In the genomic region with DNA sequence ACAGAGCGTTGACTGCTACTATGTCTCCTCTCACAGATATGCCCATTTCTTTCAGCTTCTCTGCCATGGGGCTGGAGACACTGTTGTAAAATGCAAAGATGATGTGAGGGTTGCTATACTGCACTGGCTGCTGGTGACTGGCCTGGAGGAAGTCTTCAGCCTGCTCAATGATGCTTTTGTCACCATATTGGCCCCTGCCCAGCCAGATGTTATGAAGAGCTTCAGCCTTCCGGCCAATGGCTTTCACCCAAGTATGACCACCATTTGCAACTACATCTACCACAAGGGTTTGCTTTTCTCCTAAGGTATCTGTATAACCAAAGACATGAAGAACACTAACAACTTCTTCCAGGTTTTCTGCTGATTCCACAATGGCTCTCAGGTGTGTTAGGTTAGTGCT, we compare ENCODE assay signal across 11 cellular contexts. TPM values are rescaled to one million over a fixed set of nuclear protein-coding genes. Genes with fewer than 3 reads are reported as not detected.
DNase-seq lines count a peak whose midpoint lies in the region; ATAC-seq and TF ChIP-seq lines count a peak whose summit lies in the region.
"Had no signal": no experiment of that assay in that cellular context is flagged by ENCODE, and none has a peak within 500 bp of the region (broad histone marks: within the 10 kb centered on the region; RNA-seq: fewer than 3 reads in every experiment).

No MANE protein-coding gene starts in this region.

- H3K27me3 ChIP-seq in PC-9 (ENCODE audit: insufficient read depth, low read depth) (no peaks in the 10 kb centered on the region), fibroblast of lung (ENCODE audit: control insufficient read depth, insufficient read depth, low read length) (no peaks in the 10 kb centered on the region), adrenal gland (no peaks in the 10 kb centered on the region)

- BruUV-seq in PC-9 (replicated peaks; lab: Mats Ljungman, UMichigan) = no TSS peak

- no peaks in the 10 kb centered on the region for H3K27me3 Mint-ChIP-seq in T-helper 2 cell treated with Interferon-gamma antibody and Interleukin-4, amounts not matched to agents 5 μg/mL and 100 μg/mL, for 36 hours (ENCODE audit: low read depth)

- H3K4me3 Mint-ChIP-seq in T-helper 2 cell treated with Interferon-gamma antibody and Interleukin-4, amounts not matched to agents 5 μg/mL and 100 μg/mL, for 36 hours = peak overlapping the region; percentile 91

- H3K9me3 ChIP-seq in PC-9 (ENCODE audit: insufficient read depth, low read depth) (no peaks in the 10 kb centered on the region), fibroblast of lung (ENCODE audit: control insufficient read depth, insufficient read depth, low read depth, low read length) (no peaks in the 10 kb centered on the region), adrenal gland (replicated peaks in 1 of 3) (no peaks in the 10 kb centered on the region)

- no peak for DNase-seq in T-helper 2 cell treated with Interferon-gamma antibody and Interleukin-4, amounts not matched to agents 5 μg/mL and 100 μg/mL, for 36 hours (ENCODE audit: low spot score)
- no peak for DNase-seq in T-helper 2 cell
- no peak for DNase-seq in PC-9
- DNase-seq in fibroblast of lung (ENCODE audit: low read depth in 2 of 2) = no peak
- peak; percentile 3 for DNase-seq in occipital lobe (lab: John Stamatoyannopoulos, UW)
- no peak for DNase-seq in adrenal gland
- DNase-seq: 8988T, kidney, NCI-H1436 treated with DMSO at 0.1 percent for 48 hours had no signal

- TF ChIP-seq CTCF in PC-9 (conservative IDR thresholded peaks at IDR 0.05) (no peak), fibroblast of lung (conservative IDR thresholded peaks at IDR 0.05 in 1 of 2, IDR thresholded peaks at IDR 0.05 in 1 of 2; ENCODE audit: low read depth in 1 of 2, low read length in 2 of 2) (no peak), adrenal gland (IDR thresholded peaks at IDR 0.05) (no peak)

- H3K36me3 Mint-ChIP-seq in T-helper 2 cell treated with Interferon-gamma antibody and Interleukin-4, amounts not matched to agents 5 μg/mL and 100 μg/mL, for 36 hours (ENCODE audit: low read depth) = peaks cover 29% of the 10 kb centered on the region

- H3K27ac ChIP-seq in PC-9 = no peak overlapping the region
- no peak overlapping the region for H3K27ac ChIP-seq in fibroblast of lung (ENCODE audit: insufficient read depth, low read length)
- H3K27ac ChIP-seq in adrenal gland = no peak overlapping the region

- peaks cover 69% of the 10 kb centered on the region for H3K4me1 Mint-ChIP-seq in T-helper 2 cell treated with Interferon-gamma antibody and Interleukin-4, amounts not matched to agents 5 μg/mL and 100 μg/mL, for 36 hours (ENCODE audit: low read depth)

- peaks cover 18% of the 10 kb centered on the region for H3K4me1 ChIP-seq in PC-9 (replicated peaks; ENCODE audit: insufficient read depth)
- peaks cover 7% of the 10 kb centered on the region for H3K4me1 ChIP-seq in fibroblast of lung (ENCODE audit: control insufficient read depth, extremely low read depth, insufficient read depth, low read length)
- peaks cover 7 to 13% of the 10 kb centered on the region in 2 donors for H3K4me1 ChIP-seq in adrenal gland (replicated peaks in 1 of 2)

- H3K27ac Mint-ChIP-seq in T-helper 2 cell treated with Interferon-gamma antibody and Interleukin-4, amounts not matched to agents 5 μg/mL and 100 μg/mL, for 36 hours = no peak overlapping the region

- peak overlapping the region; percentile 88 for H3K4me2 ChIP-seq in PC-9
- H3K4me2 ChIP-seq in fibroblast of lung (ENCODE audit: extremely low read depth, insufficient read depth, low read length) = peak overlapping the region; percentile 89

- H3K79me2 ChIP-seq in PC-9 (ENCODE audit: low read depth) = peaks cover 21% of the 10 kb centered on the region
- peaks cover 7% of the 10 kb centered on the region for H3K79me2 ChIP-seq in fibroblast of lung (ENCODE audit: control insufficient read depth, insufficient read depth, low read length)

- intact Hi-C loops in PC-9 (cut with micrococcal nuclease; ENCODE audit: unreplicated experiment) (no loop called here), adrenal gland (cut with DNase I) (no loop called here)

- H3K9me3 Mint-ChIP-seq in T-helper 2 cell treated with Interferon-gamma antibody and Interleukin-4, amounts not matched to agents 5 μg/mL and 100 μg/mL, for 36 hours = no peaks in the 10 kb centered on the region

- 95 to 100% (median 97%) methylated on average over 2 of the region's 2 CpGs for WGBS in adrenal gland, 4 donors

- H3K9me2 ChIP-seq in PC-9 (ENCODE audit: insufficient read depth) = no peaks in the 10 kb centered on the region

- peaks cover 22% of the 10 kb centered on the region for H3F3A ChIP-seq in PC-9 (ENCODE audit: insufficient read depth, low read depth)

- no peak for TF ChIP-seq POLR2A in adrenal gland (IDR thresholded peaks at IDR 0.05)

- CTCF ChIA-PET in PC-9 (lab: Charles Lee) = interaction anchor here (0.6 kb wide), 1 partner anchor 22 kb away, joined by 3 read pairs; a partner anchor contains a TSS

- H4K20me1 ChIP-seq in PC-9 (ENCODE audit: insufficient read depth) = no peaks in the 10 kb centered on the region
- no peaks in the 10 kb centered on the region for H4K20me1 ChIP-seq in fibroblast of lung (ENCODE audit: control insufficient read depth, extremely low read depth, insufficient read depth, low read length)

- no peak for ATAC-seq in esophagus mucosa
- no peak for ATAC-seq in GM21526 (IDR thresholded peaks at IDR 0.05; ENCODE audit: low FRiP score, unreplicated experiment)

- no peak overlapping the region for H2AFZ ChIP-seq in PC-9
- no peak overlapping the region for H2AFZ ChIP-seq in fibroblast of lung (ENCODE audit: low read length)

- H3K4me3 ChIP-seq in PC-9 (peak overlapping the region; percentile 85; the same call in 1 of the 2 replicates), fibroblast of lung (replicated peaks in 1 of 4; ENCODE audit: control extremely low read depth in 1 of 4, insufficient read depth in 1 of 4, low read depth in 3 of 4, low read length in 4 of 4) (peak overlapping the region in 2 of 4 experiments; percentile 73 to 81), adrenal gland (no peak overlapping the region)

- POLR2A ChIA-PET in PC-9 (lab: Charles Lee; ENCODE audit: unreplicated experiment) = interaction anchor here (0.6 kb wide), 1 partner anchor 677 kb away, joined by 6 read pairs; no protein-coding TSS in a partner anchor

- H3K36me3 ChIP-seq in PC-9 (ENCODE audit: low read depth) (peaks cover 4% of the 10 kb centered on the region; the same call in 1 of the 2 replicates), fibroblast of lung (ENCODE audit: control insufficient read depth, insufficient read depth, low read length) (no peaks in the 10 kb centered on the region), adrenal gland (replicated peaks in 1 of 2) (peaks cover 0 to 1% of the 10 kb centered on the region in 2 donors)

- H3K9ac ChIP-seq in fibroblast of lung (ENCODE audit: insufficient read depth, low read length) = no peak overlapping the region

RNA-seq across cellular contexts. Expression of a gene that starts 1.6 kb away (rescaled TPM):
- total RNA-seq in PC-9 (2021) (4.9 and 7.3 TPM in 2 replicates), fibroblast of lung (5.9 and 8.8 TPM in 2 replicates), occipital lobe (9.2 TPM), esophagus mucosa (3.8 TPM), adrenal gland (10 to 100 TPM in 1 of 8 donors, 1 to 10 TPM in 7; 3.8 to 10.4 (median 8.0) TPM)
- polyA plus RNA-seq in fibroblast of lung (5.9 and 8.5 TPM in 2 replicates), adrenal gland (1 to 10 TPM; 2.6 to 8.3 (median 4.6) TPM)
- polyA plus RNA-seq in fibroblast of lung (2012) = 5.7 and 6.1 TPM in 2 replicates
- polyA minus RNA-seq in fibroblast of lung (ENCODE audit: low replicate concordance) = 0.85 and 1.1 TPM in 2 replicates

RNA-seq across cellular contexts. Expression of a gene that starts 21.7 kb away (rescaled TPM):
- total RNA-seq in PC-9 (2021) (120 and 175 TPM in 2 replicates), fibroblast of lung (27.2 and 33.6 TPM in 2 replicates), occipital lobe (51.2 TPM), esophagus mucosa (74.4 TPM), adrenal gland (100 to 1,000 TPM in 1 of 8 donors, 10 to 100 TPM in 7; 53.9 to 119 (median 84.6) TPM)
- polyA plus RNA-seq in fibroblast of lung (161 and 181 TPM in 2 replicates), adrenal gland (100 to 1,000 TPM in 1 of 3 donors, 10 to 100 TPM in 2; 61.6 to 123 (median 62.6) TPM)
- polyA plus RNA-seq in fibroblast of lung (2012) = 129 and 158 TPM in 2 replicates
- polyA minus RNA-seq in fibroblast of lung (ENCODE audit: low replicate concordance) = 2.3 TPM in 1 of 2 replicates, not detected in the other

RNA-seq across cellular contexts. Expression of a gene that starts 21.9 kb away (rescaled TPM):
- total RNA-seq in PC-9 (2021) (45.5 and 50.6 TPM in 2 replicates), fibroblast of lung (55.5 and 63.7 TPM in 2 replicates), occipital lobe (50.8 TPM), esophagus mucosa (41.2 TPM), adrenal gland (10 to 100 TPM; 56.9 to 84.5 (median 71.2) TPM)
- polyA plus RNA-seq in fibroblast of lung (54.4 and 58.0 TPM in 2 replicates), adrenal gland (100 to 1,000 TPM in 2 of 3 donors, 10 to 100 TPM in 1; 73.1 to 174 (median 126) TPM)
- polyA plus RNA-seq in fibroblast of lung (2012) = 42.0 and 49.1 TPM in 2 replicates
- polyA minus RNA-seq in fibroblast of lung (ENCODE audit: low replicate concordance) = 1.2 and 3.0 TPM in 2 replicates
